8 cellular contexts compared by ENCODE assay signal in the genomic region with DNA sequence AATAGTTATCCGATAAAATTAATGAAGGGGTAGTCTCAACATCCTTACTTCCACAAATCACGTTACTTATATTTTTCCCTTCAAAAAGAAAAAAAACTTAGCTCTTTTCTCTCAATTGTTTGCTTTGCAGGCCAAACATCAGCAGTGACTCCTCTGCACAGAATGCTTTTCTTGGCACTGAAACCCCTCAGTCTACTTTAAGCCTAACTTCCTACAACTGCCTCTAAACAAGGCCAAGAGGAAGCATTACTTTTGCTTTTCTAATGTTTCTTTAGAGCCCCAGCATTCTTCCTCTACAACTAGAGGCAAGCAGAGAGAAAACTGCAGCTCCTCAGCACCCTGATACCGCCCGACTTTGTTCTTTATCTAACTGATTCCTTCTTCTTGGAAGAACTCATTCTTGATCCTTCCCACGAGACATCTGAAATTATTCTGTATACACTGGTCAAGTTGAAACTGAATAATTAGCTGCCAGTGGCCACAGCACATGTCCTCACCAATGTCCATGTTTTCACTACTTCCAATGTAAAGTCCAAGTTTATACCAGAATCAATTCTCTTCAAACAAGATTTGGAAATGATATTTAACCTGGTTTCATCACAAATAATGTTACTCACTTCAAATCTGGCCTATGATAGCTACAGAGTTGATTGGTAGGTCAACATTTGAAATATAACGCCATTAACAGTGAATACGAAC. TPM values are rescaled to one million over a fixed set of nuclear protein-coding genes. Genes with fewer than 3 reads are reported as not detected.
DNase-seq lines count a peak whose midpoint lies in the region; ATAC-seq and TF ChIP-seq lines count a peak whose summit lies in the region.

No MANE protein-coding gene starts in this region.

- peaks cover 0 to 34% (median 11%) of the 10 kb centered on the region in 3 donors for H3K36me3 Mint-ChIP-seq in CD8-positive, alpha-beta memory T cell
- peaks cover 11 to 14% of the 10 kb centered on the region in 2 donors for H3K36me3 Mint-ChIP-seq in CD4-positive, alpha-beta memory T cell
- peaks cover 13% of the 10 kb centered on the region for H3K36me3 Mint-ChIP-seq in effector memory CD8-positive, alpha-beta T cell (ENCODE audit: insufficient read depth)

- no peaks in the 10 kb centered on the region for H3K4me1 ChIP-seq in thymus (ENCODE audit: control insufficient read depth, insufficient read depth, low read length)
- no peaks in the 10 kb centered on the region for H3K4me1 ChIP-seq in CD8-positive, alpha-beta memory T cell (ENCODE audit: insufficient read depth, low read length)
- no peaks in the 10 kb centered on the region for H3K4me1 ChIP-seq in CD4-positive, alpha-beta memory T cell (ENCODE audit: insufficient read depth, low read length)

- no peaks in the 10 kb centered on the region for H3K9me3 ChIP-seq in thymus (ENCODE audit: control insufficient read depth)
- no peaks in the 10 kb centered on the region for H3K9me3 ChIP-seq in CD8-positive, alpha-beta memory T cell (ENCODE audit: low read length)
- H3K9me3 ChIP-seq in CD4-positive, alpha-beta memory T cell (ENCODE audit: control insufficient read depth in 1 of 2, low read length in 2 of 2), result no peaks in the 10 kb centered on the region

- intact Hi-C loops in CD4-positive, alpha-beta memory T cell (cut with micrococcal nuclease), result no loop called here

- no peak overlapping the region for H3K27ac Mint-ChIP-seq in CD8-positive, alpha-beta memory T cell
- no peak overlapping the region for H3K27ac Mint-ChIP-seq in CD4-positive, alpha-beta memory T cell
- no peak overlapping the region for H3K27ac Mint-ChIP-seq in effector memory CD8-positive, alpha-beta T cell

- CTCF ChIA-PET in CD8-positive, alpha-beta memory T cell (lab: Charles Lee), result interaction anchor here (1.4 kb wide), 1 partner anchor 10 kb away, joined by 4 read pairs; no protein-coding TSS in a partner anchor
- CTCF ChIA-PET in CD4-positive, alpha-beta memory T cell (lab: Charles Lee; ENCODE audit: partially characterized antibody), result interaction anchor here (2.1 kb wide), 1 partner anchor 11 kb away, joined by 9 read pairs; no protein-coding TSS in a partner anchor

- TF ChIP-seq CTCF in cardiac fibroblast (IDR thresholded peaks at IDR 0.05; ENCODE audit: low read depth, low read length), result no peak

- POLR2A ChIA-PET in CD8-positive, alpha-beta memory T cell (lab: Charles Lee), result no interaction called here
- POLR2A ChIA-PET in CD4-positive, alpha-beta memory T cell (lab: Charles Lee; ENCODE audit: partially characterized antibody), result no interaction called here

- DNase-seq in HT1080 (ENCODE audit: low read depth), result peak; percentile 79
- peak; percentile 84 to 94 for DNase-seq in cardiac fibroblast (ENCODE audit: low read depth in 2 of 2)
- DNase-seq in kidney tubule cell (ENCODE audit: low spot score), result peak; percentile 29
- no peak for DNase-seq in CD8-positive, alpha-beta memory T cell
- no peak for DNase-seq in CD4-positive, alpha-beta memory T cell
- no peak for DNase-seq in NCI-H1105 treated with DMSO at 0.1 percent for 48 hours (lab: John Stamatoyannopoulos, UW)
- DNase-seq in effector memory CD8-positive, alpha-beta T cell, result no peak

- WGBS in thymus, result 94% methylated on average over 7 of the region's 7 CpGs

- no peaks in the 10 kb centered on the region for H3K27me3 Mint-ChIP-seq in CD8-positive, alpha-beta memory T cell
- H3K27me3 Mint-ChIP-seq in CD4-positive, alpha-beta memory T cell, result no peaks in the 10 kb centered on the region
- no peaks in the 10 kb centered on the region for H3K27me3 Mint-ChIP-seq in effector memory CD8-positive, alpha-beta T cell

- H3K4me3 ChIP-seq in cardiac fibroblast (replicated peaks in 1 of 2; ENCODE audit: low read depth in 2 of 2, low read length in 2 of 2), result peak overlapping the region in 1 of 2 donors; percentile 19
- H3K4me3 ChIP-seq in thymus (ENCODE audit: low read length), result no peak overlapping the region
- H3K4me3 ChIP-seq in CD8-positive, alpha-beta memory T cell (ENCODE audit: low read length), result no peak overlapping the region
- no peak overlapping the region for H3K4me3 ChIP-seq in CD4-positive, alpha-beta memory T cell (ENCODE audit: low read length in 2 of 2)

- H3K9me3 Mint-ChIP-seq in CD8-positive, alpha-beta memory T cell, result no peaks in the 10 kb centered on the region
- no peaks in the 10 kb centered on the region for H3K9me3 Mint-ChIP-seq in CD4-positive, alpha-beta memory T cell
- H3K9me3 Mint-ChIP-seq in effector memory CD8-positive, alpha-beta T cell, result no peaks in the 10 kb centered on the region

- H3K27ac ChIP-seq in thymus (ENCODE audit: low read depth), result peak overlapping the region; percentile 65
- no peak overlapping the region for H3K27ac ChIP-seq in CD8-positive, alpha-beta memory T cell (ENCODE audit: low read depth, low read length)
- H3K27ac ChIP-seq in CD4-positive, alpha-beta memory T cell (ENCODE audit: low read depth, low read length), result no peak overlapping the region

- no peak for ATAC-seq in effector memory CD8-positive, alpha-beta T cell (replicated peaks)

- no peaks in the 10 kb centered on the region for H3K27me3 ChIP-seq in thymus (ENCODE audit: control insufficient read depth, insufficient read depth)
- H3K27me3 ChIP-seq in CD8-positive, alpha-beta memory T cell (ENCODE audit: insufficient read depth, low read length, poor library complexity, severe bottlenecking), result no peaks in the 10 kb centered on the region
- H3K27me3 ChIP-seq in CD4-positive, alpha-beta memory T cell (ENCODE audit: insufficient read depth, low read length), result no peaks in the 10 kb centered on the region

- peaks cover under 1% of the 10 kb centered on the region for H3K36me3 ChIP-seq in thymus (ENCODE audit: control insufficient read depth, insufficient read depth)
- no peaks in the 10 kb centered on the region for H3K36me3 ChIP-seq in CD8-positive, alpha-beta memory T cell (ENCODE audit: insufficient read depth, low read length)
- H3K36me3 ChIP-seq in CD4-positive, alpha-beta memory T cell (ENCODE audit: insufficient read depth, low read length), result no peaks in the 10 kb centered on the region

- no peak overlapping the region for H3K4me3 Mint-ChIP-seq in CD8-positive, alpha-beta memory T cell
- no peak overlapping the region for H3K4me3 Mint-ChIP-seq in CD4-positive, alpha-beta memory T cell
- H3K4me3 Mint-ChIP-seq in effector memory CD8-positive, alpha-beta T cell, result no peak overlapping the region

- peaks cover 0 to 3% (median 2%) of the 10 kb centered on the region in 3 donors for H3K4me1 Mint-ChIP-seq in CD8-positive, alpha-beta memory T cell
- peaks cover 0 to 7% (median 0%) of the 10 kb centered on the region in 4 donors for H3K4me1 Mint-ChIP-seq in CD4-positive, alpha-beta memory T cell
- no peaks in the 10 kb centered on the region for H3K4me1 Mint-ChIP-seq in effector memory CD8-positive, alpha-beta T cell (ENCODE audit: low read depth in 2 of 2)

RNA-seq across cellular contexts. Expression of gene DTNB, which starts 55.3 kb away (rescaled TPM):
- total RNA-seq in HT1080 (2014; rRNA removed; shearing (Covaris generic)), result 6.0 and 9.1 TPM in 2 replicates
- 8.5 and 9.0 TPM in 2 replicates for polyA plus RNA-seq in HT1080 (2015; cell fraction: cytosol; rRNA removed)
- 11.2 and 11.6 TPM in 2 replicates for polyA plus RNA-seq in HT1080 (2015; cell fraction: nucleus; rRNA removed)
- polyA plus RNA-seq in thymus, result 20.1 TPM
- 10 to 100 TPM; 15.2 to 16.8 TPM for total RNA-seq in CD8-positive, alpha-beta memory T cell
- 19.4 TPM for polyA plus RNA-seq in CD8-positive, alpha-beta memory T cell
- 10 to 100 TPM; 42.1 to 45.3 TPM for total RNA-seq in CD4-positive, alpha-beta memory T cell
- 10 to 100 TPM; 18.0 to 24.3 TPM for polyA plus RNA-seq in CD4-positive, alpha-beta memory T cell

Comparison
In these comparisons a context has a peak if more than half of its experiments do, and no peak if none do; other contexts are left out.
1. DNase-seq: peak in HT1080 (single experiment), cardiac fibroblast (2 of 2) and kidney tubule cell (single experiment); none in CD8-positive, alpha-beta memory T cell (0 of 5), CD4-positive, alpha-beta memory T cell (0 of 5), NCI-H1105 treated with DMSO at 0.1 percent for 48 hours (single experiment) and effector memory CD8-positive, alpha-beta T cell (0 of 3).